Comparison of ENCODE assay signal across 15 cellular contexts in the genomic region with DNA sequence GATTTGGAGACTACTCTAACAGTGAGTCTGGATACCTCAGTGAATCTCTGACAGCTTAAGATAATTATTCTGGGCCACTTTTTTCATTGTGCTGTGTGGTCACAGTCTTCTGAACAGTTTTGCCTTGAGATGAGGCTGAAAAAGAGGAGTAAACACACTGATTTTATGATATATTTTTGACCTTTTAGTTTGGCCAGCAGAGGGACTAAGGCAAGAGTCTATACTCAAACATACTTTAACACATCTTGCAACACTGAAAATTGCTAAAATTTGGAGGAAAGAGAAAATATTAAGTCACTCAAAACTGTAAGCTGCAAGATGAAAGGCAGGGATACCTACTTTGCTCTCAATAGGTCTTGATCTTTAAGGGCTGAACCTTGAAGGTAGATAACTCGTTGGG.
DNase-seq lines count a peak whose midpoint lies in the region; ATAC-seq and TF ChIP-seq lines count a peak whose summit lies in the region.
"Had no signal": no experiment of that assay in that cellular context is flagged by ENCODE, and none has a peak within 500 bp of the region (broad histone marks: within the 10 kb centered on the region; RNA-seq: fewer than 3 reads in every experiment).

No MANE protein-coding gene starts in this region.

- no peaks in the 10 kb centered on the region for H3K4me1 ChIP-seq in lower lobe of right lung
- H3K4me1 ChIP-seq: BLaER1 had no signal

- POLR2A ChIA-PET in BJ (lab: Charles Lee): no interaction called here

- no peaks in the 10 kb centered on the region for H3K27me3 Mint-ChIP-seq in HFFc6 (ENCODE audit: insufficient read depth)
- no peaks in the 10 kb centered on the region for H3K27me3 Mint-ChIP-seq in chondrocyte (ENCODE audit: low read depth)

- H3K27ac ChIP-seq in lower lobe of right lung: no peak overlapping the region
- H3K27ac ChIP-seq: BLaER1 had no signal

- no peaks in the 10 kb centered on the region for H3K9me3 ChIP-seq in lower lobe of right lung
- H3K9me3 ChIP-seq: BLaER1 had no signal

- CTCF ChIA-PET in BJ (lab: Yijun Ruan, JAX): no interaction called here

- no peak overlapping the region for H3K27ac Mint-ChIP-seq in HFFc6
- no peak overlapping the region for H3K27ac Mint-ChIP-seq in chondrocyte (ENCODE audit: unreplicated experiment)

- H3K36me3 ChIP-seq in BJ (ENCODE audit: control insufficient read depth, insufficient read depth, low read length): no peaks in the 10 kb centered on the region
- no peaks in the 10 kb centered on the region for H3K36me3 ChIP-seq in lower lobe of right lung
- H3K36me3 ChIP-seq: BLaER1 had no signal

- H3K27me3 ChIP-seq in BJ (ENCODE audit: control insufficient read depth, insufficient read depth, low read length) (no peaks in the 10 kb centered on the region), lower lobe of right lung (ENCODE audit: low read depth) (no peaks in the 10 kb centered on the region)
- H3K27me3 ChIP-seq: BLaER1 had no signal

- DNase-seq in BJ (ENCODE audit: low read depth) (no peak), HFFc6 (no peak), chondrocyte (ENCODE audit: low spot score) (no peak), foreskin fibroblast (peak in 1 of 2 donors; percentile 17), lower lobe of right lung (no peak), GM03348 (ENCODE audit: low spot score) (no peak)
- no peak for DNase-seq in stimulated activated CD4-positive, alpha-beta T cell treated with anti-CD3 and anti-CD28 coated beads, Interleukin-4, amount 100 ng/mL, for 24 hours
- DNase-seq: ACHN, KBM-7, NCI-H1092 treated with DMSO at 0.1 percent for 48 hours, NCI-H1930, NCI-H510A, SIG-M5 had no signal

- TF ChIP-seq CTCF in BJ (IDR thresholded peaks at IDR 0.05; ENCODE audit: insufficient read depth, low read depth, low read length) (peak; percentile 26), HFFc6 (IDR thresholded peaks at IDR 0.05) (peak; percentile 63), chondrocyte (IDR thresholded peaks at IDR 0.05) (peak; percentile 39), foreskin fibroblast (IDR thresholded peaks at IDR 0.05; ENCODE audit: low read depth, low read length) (peak; percentile 14), lower lobe of right lung (IDR thresholded peaks at IDR 0.05) (no peak)

- H3K36me3 Mint-ChIP-seq in HFFc6 (ENCODE audit: low read depth): no peaks in the 10 kb centered on the region
- H3K36me3 Mint-ChIP-seq in chondrocyte (ENCODE audit: low read depth): peaks cover 1% of the 10 kb centered on the region

- H3K4me1 Mint-ChIP-seq in HFFc6 (ENCODE audit: low read depth) (no peaks in the 10 kb centered on the region), chondrocyte (ENCODE audit: low read depth) (peaks cover 17% of the 10 kb centered on the region)

- intact Hi-C loops in lower lobe of right lung (cut with DNase I): no loop called here

- H3K4me3 Mint-ChIP-seq in HFFc6 (no peak overlapping the region), chondrocyte (ENCODE audit: unreplicated experiment) (no peak overlapping the region)

- ATAC-seq in lower lobe of right lung (no peak), HG03378 (IDR thresholded peaks at IDR 0.05; ENCODE audit: unreplicated experiment) (no peak)

- no peaks in the 10 kb centered on the region for H3K9me3 Mint-ChIP-seq in HFFc6
- no peaks in the 10 kb centered on the region for H3K9me3 Mint-ChIP-seq in chondrocyte (ENCODE audit: low read depth)

- H3K4me3 ChIP-seq in BJ (ENCODE audit: low read depth, low read length) (no peak overlapping the region), foreskin fibroblast (ENCODE audit: low read depth in 1 of 2, low read length in 2 of 2) (no peak overlapping the region), lower lobe of right lung (no peak overlapping the region)
- H3K4me3 ChIP-seq: BLaER1 had no signal
